Comparison of ENCODE assay signal across 10 cellular contexts in genomic region chr11:120563698-120564572, GRCh38. TPM values are rescaled to one million over a fixed set of nuclear protein-coding genes. Genes with fewer than 3 reads are reported as not detected.
DNase-seq lines count a peak whose midpoint lies in the region; ATAC-seq and TF ChIP-seq lines count a peak whose summit lies in the region.
"Had no signal": no experiment of that assay in that cellular context is flagged by ENCODE, and none has a peak within 500 bp of the region (broad histone marks: within the 10 kb centered on the region; RNA-seq: fewer than 3 reads in every experiment).

No MANE protein-coding gene starts in this region.

- no peak overlapping the region for H3K27ac ChIP-seq in brain microvascular endothelial cell
- peak overlapping the region; percentile 90 for H3K27ac ChIP-seq in substantia nigra (ENCODE audit: low read depth, low read length, poor library complexity, severe bottlenecking)

- ATAC-seq in HG02623 (IDR thresholded peaks at IDR 0.05; ENCODE audit: unreplicated experiment) = no peak
- no peak for ATAC-seq in effector memory CD8-positive, alpha-beta T cell (replicated peaks)

- no peaks in the 10 kb centered on the region for H3K9me3 Mint-ChIP-seq in effector memory CD8-positive, alpha-beta T cell
- H3K9me3 Mint-ChIP-seq: immature natural killer cell had no signal

- H3K36me3 Mint-ChIP-seq in effector memory CD8-positive, alpha-beta T cell (ENCODE audit: insufficient read depth) = no peaks in the 10 kb centered on the region

- H3K27me3 ChIP-seq in brain microvascular endothelial cell (replicated peaks) (no peaks in the 10 kb centered on the region), kidney epithelial cell (ENCODE audit: control insufficient read depth, insufficient read depth, low read length) (peaks cover 3% of the 10 kb centered on the region)

- TF ChIP-seq CTCF in brain microvascular endothelial cell (IDR thresholded peaks at IDR 0.05; ENCODE audit: low read depth, low read length, missing control alignments) (no peak), kidney epithelial cell (IDR thresholded peaks at IDR 0.05; ENCODE audit: insufficient read depth, low read length, poor library complexity, severe bottlenecking) (no peak)

- H3K4me1 Mint-ChIP-seq in effector memory CD8-positive, alpha-beta T cell (ENCODE audit: low read depth in 2 of 2) = peaks cover 0 to 2% of the 10 kb centered on the region in 2 donors

- no peak overlapping the region for H3K27ac Mint-ChIP-seq in effector memory CD8-positive, alpha-beta T cell

- in situ Hi-C loops in brain microvascular endothelial cell (cut with HindIII; ENCODE audit: low pct_ligation_motif_present, low sequenced_read_pairs) = no loop called here

- H3K4me3 Mint-ChIP-seq in effector memory CD8-positive, alpha-beta T cell = no peak overlapping the region

- H3K27me3 Mint-ChIP-seq in effector memory CD8-positive, alpha-beta T cell = peaks cover 47 to 84% of the 10 kb centered on the region in 2 donors

- peak overlapping the region; percentile 45 for H3K4me3 ChIP-seq in brain microvascular endothelial cell (ENCODE audit: low read depth, low read length)
- peak overlapping the region; percentile 22 for H3K4me3 ChIP-seq in kidney epithelial cell (ENCODE audit: low read depth, low read length)

- DNase-seq in NCI-H1092 (lab: John Stamatoyannopoulos, UW) = peak; percentile 91
- no peak for DNase-seq in brain microvascular endothelial cell
- no peak for DNase-seq in kidney epithelial cell (ENCODE audit: low read depth)
- peak; percentile 38 to 93 (median 82) for DNase-seq in substantia nigra (lab: John Stamatoyannopoulos, UW)
- DNase-seq in COLO668 (lab: John Stamatoyannopoulos, UW; ENCODE audit: unreplicated experiment) = no peak
- no peak for DNase-seq in SIG-M5 treated with dmso at 0.1 percent for 504 hours (lab: John Stamatoyannopoulos, UW; ENCODE audit: unreplicated experiment)
- no peak for DNase-seq in effector memory CD8-positive, alpha-beta T cell
- DNase-seq: Karpas-422 had no signal

- no peaks in the 10 kb centered on the region for H3K36me3 ChIP-seq in brain microvascular endothelial cell (replicated peaks)
- no peaks in the 10 kb centered on the region for H3K36me3 ChIP-seq in kidney epithelial cell (ENCODE audit: control insufficient read depth, insufficient read depth, low read length)

RNA-seq across cellular contexts. Expression of gene GRIK4, which starts 52.4 kb away (rescaled TPM):
- 0.14 and 0.17 TPM in 2 replicates for total RNA-seq in kidney epithelial cell

Comparison
In these comparisons a context has a peak if more than half of its experiments do, and no peak if none do; other contexts are left out.
1. DNase-seq: peak in NCI-H1092 (single experiment) and substantia nigra (49 of 49); none in brain microvascular endothelial cell (single experiment), kidney epithelial cell (single experiment), COLO668 (single experiment), SIG-M5 treated with dmso at 0.1 percent for 504 hours (single experiment) and effector memory CD8-positive, alpha-beta T cell (0 of 3).